ENCODE assay signal across 19 cellular contexts in genomic region chr4:158869761-158870160, GRCh38.
DNase-seq lines count a peak whose midpoint lies in the region; ATAC-seq and TF ChIP-seq lines count a peak whose summit lies in the region.
"Had no signal": no experiment of that assay in that cellular context is flagged by ENCODE, and none has a peak within 500 bp of the region (broad histone marks: within the 10 kb centered on the region; RNA-seq: fewer than 3 reads in every experiment).

No MANE protein-coding gene starts in this region.

- H3K27ac Mint-ChIP-seq in GM23338 (peak overlapping the region; percentile 63; the same call in 1 of the 2 replicates), WTC11 (peak overlapping the region; percentile 82), neural crest cell (ENCODE audit: unreplicated experiment) (peak overlapping the region; percentile 92)

- H3K36me3 ChIP-seq in GM23338 (ENCODE audit: insufficient read depth) (no peaks in the 10 kb centered on the region), tibial artery (peaks cover 0 to 26% (median 23%) of the 10 kb centered on the region in 3 donors)

- H3K4me2 ChIP-seq in GM23338, result no peak overlapping the region

- no peaks in the 10 kb centered on the region for H3K9me2 ChIP-seq in GM23338 (ENCODE audit: insufficient read depth)

- H3K4me3 ChIP-seq in GM23338, result no peak overlapping the region
- H3K4me3 ChIP-seq in tibial artery, result no peak overlapping the region

- H3K4me3 Mint-ChIP-seq in GM23338 (no peak overlapping the region), WTC11 (no peak overlapping the region), neural crest cell (no peak overlapping the region)
- H3K4me3 Mint-ChIP-seq: CD8-positive, alpha-beta memory T cell; IgD-negative memory B cell had no signal

- no peak for TF ChIP-seq CTCF in GM23338 (conservative IDR thresholded peaks at IDR 0.05; ENCODE audit: low read depth in 2 of 2)
- no peak for TF ChIP-seq CTCF in WTC11 (IDR thresholded peaks at IDR 0.05)
- TF ChIP-seq CTCF in neural crest cell (conservative IDR thresholded peaks at IDR 0.05), result no peak
- no peak for TF ChIP-seq CTCF in tibial artery (IDR thresholded peaks at IDR 0.05)

- no peaks in the 10 kb centered on the region for H4K20me1 ChIP-seq in GM23338 (replicated peaks; ENCODE audit: insufficient read depth)

- H3K4me1 Mint-ChIP-seq in GM23338 (peaks cover 22% of the 10 kb centered on the region), WTC11 (peaks cover 17% of the 10 kb centered on the region), neural crest cell (peaks cover 29% of the 10 kb centered on the region)
- H3K4me1 Mint-ChIP-seq: IgD-negative memory B cell had no signal

- no peaks in the 10 kb centered on the region for H3K79me2 ChIP-seq in GM23338 (replicated peaks; ENCODE audit: insufficient read depth)

- H3K9me3 Mint-ChIP-seq in GM23338 (no peaks in the 10 kb centered on the region), WTC11 (no peaks in the 10 kb centered on the region), neural crest cell (no peaks in the 10 kb centered on the region)
- H3K9me3 Mint-ChIP-seq: CD8-positive, alpha-beta memory T cell; IgD-negative memory B cell had no signal

- H3K36me3 Mint-ChIP-seq in GM23338 (ENCODE audit: low read depth) (peaks cover 13% of the 10 kb centered on the region), WTC11 (peaks cover 3% of the 10 kb centered on the region; the same call in 1 of the 2 replicates), neural crest cell (ENCODE audit: low read depth) (peaks cover 3% of the 10 kb centered on the region)
- H3K36me3 Mint-ChIP-seq: IgD-negative memory B cell had no signal

- H3K9me3 ChIP-seq in tibial artery, result no peaks in the 10 kb centered on the region

- no peak for DNase-seq in GM23338 (ENCODE audit: low spot score)
- DNase-seq in WTC11 (ENCODE audit: low spot score), result no peak
- DNase-seq in neural crest cell (ENCODE audit: low read depth, low spot score), result no peak
- DNase-seq in tibial artery, result no peak
- DNase-seq in NK-92 (lab: John Stamatoyannopoulos, UW; ENCODE audit: unreplicated experiment), result no peak
- DNase-seq in NCI-H69 (lab: John Stamatoyannopoulos, UW), result no peak
- DNase-seq: Calu3; CD8-positive, alpha-beta memory T cell; DMS153; GDM1; MV-4-11; NCI-H1105 treated with DMSO at 0.1 percent for 48 hours; NCI-H345; NCI-H82; OCI-M1; SHP77 had no signal

- CTCF ChIA-PET in WTC11 (lab: Charles Lee), result no interaction called here

- no peak overlapping the region for H2AFZ ChIP-seq in GM23338

- H3K27me3 ChIP-seq in GM23338 (ENCODE audit: insufficient read depth), result no peaks in the 10 kb centered on the region
- H3K27me3 ChIP-seq in tibial artery, result no peaks in the 10 kb centered on the region

- peaks cover 10% of the 10 kb centered on the region; the same call in 1 of the 2 replicates for H3K4me1 ChIP-seq in GM23338 (ENCODE audit: insufficient read depth)
- peaks cover 0 to 54% (median 28%) of the 10 kb centered on the region in 4 donors for H3K4me1 ChIP-seq in tibial artery

- H3K27me3 Mint-ChIP-seq in GM23338 (ENCODE audit: insufficient read depth, low read depth, poor library complexity) (peaks cover 3% of the 10 kb centered on the region), WTC11 (ENCODE audit: low read depth) (no peaks in the 10 kb centered on the region), neural crest cell (ENCODE audit: low read depth) (no peaks in the 10 kb centered on the region)

- intact Hi-C loops in tibial artery (cut with DNase I; ENCODE audit: low total_unique reads), result no loop called here

- H3K27ac ChIP-seq in GM23338 (ENCODE audit: low read depth) (no peak overlapping the region), tibial artery (peak overlapping the region; percentile 64 to 78)
- H3K27ac ChIP-seq: C4-2B had no signal

- POLR2A ChIA-PET in WTC11 (lab: Charles Lee), result no interaction called here

- H3F3A ChIP-seq in GM23338 (replicated peaks; ENCODE audit: low read depth), result no peaks in the 10 kb centered on the region

- ATAC-seq in GM23338 (no peak), WTC11 (no peak), GM18861 (IDR thresholded peaks at IDR 0.05; ENCODE audit: unreplicated experiment) (no peak)

TF ChIP-seq in GM23338, 12 proteins besides CTCF, POLR2A, EP300 and RAD21:
- no peak for TF ChIP-seq ZNF114 (CRISPR knock-in tag; IDR thresholded peaks at IDR 0.05)

TF ChIP-seq in WTC11, 78 proteins besides CTCF, POLR2A, EP300 and RAD21:
- TF ChIP-seq HMGXB4 (CRISPR knock-in tag; IDR thresholded peaks at IDR 0.05) (no peak), ZBTB21 (CRISPR knock-in tag; IDR thresholded peaks at IDR 0.05; ENCODE audit: borderline replicate concordance) (no peak), KAT7 (CRISPR knock-in tag; IDR thresholded peaks at IDR 0.05; ENCODE audit: borderline replicate concordance) (no peak), RELA (CRISPR knock-in tag; IDR thresholded peaks at IDR 0.05; ENCODE audit: borderline replicate concordance) (no peak)
